In the genomic region with DNA sequence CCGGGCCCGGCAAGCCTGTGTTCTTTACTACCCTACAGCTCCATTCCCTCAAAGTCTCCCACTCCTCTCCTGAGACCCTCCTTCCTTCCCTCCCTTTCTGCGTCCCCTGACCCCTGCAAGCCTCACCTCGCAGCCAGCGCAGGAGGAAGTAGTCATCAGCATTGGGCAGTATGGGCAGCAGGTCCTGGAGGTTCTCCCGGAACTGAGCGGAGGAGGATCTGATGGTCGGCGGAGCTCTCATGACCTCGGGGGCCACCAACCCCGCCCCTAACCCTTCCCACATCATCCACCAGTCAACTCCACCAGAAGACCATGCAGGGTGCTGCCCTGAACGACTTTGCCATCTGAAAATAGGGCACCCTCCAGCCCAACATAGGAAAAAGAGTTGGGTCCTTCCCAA, we compare ENCODE assay signal across 9 cellular contexts. TPM values are rescaled to one million over a fixed set of nuclear protein-coding genes. Genes with fewer than 3 reads are reported as not detected.
"Had no signal": no experiment of that assay in that cellular context is flagged by ENCODE, and none has a peak within 500 bp of the region (broad histone marks: within the 10 kb centered on the region; RNA-seq: fewer than 3 reads in every experiment).

No MANE protein-coding gene starts in this region.

- FAIRE-seq: G401.6, GM12878, GM12891, GM12892, GM18507, GM19239 had no signal

- DNase-seq: GDM1, GF-D8 had no signal

- H3K4me3 ChIP-seq: GM12878 had no signal

- ATAC-seq: GM12878 had no signal

RNA-seq across cellular contexts. Expression of a gene that starts 1.9 kb away (rescaled TPM):
- total RNA-seq: G401, GM12878 had no signal
- polyA plus RNA-seq: GM12878 had no signal

RNA-seq across cellular contexts. Expression of a gene that starts 31.7 kb away (rescaled TPM):
- total RNA-seq: G401, GM12878 had no signal

RNA-seq across cellular contexts. Expression of a gene that starts 43.0 kb away (rescaled TPM):
- total RNA-seq: G401, GM12878 had no signal
- polyA plus RNA-seq: GM12878 had no signal
